In the genomic region with DNA sequence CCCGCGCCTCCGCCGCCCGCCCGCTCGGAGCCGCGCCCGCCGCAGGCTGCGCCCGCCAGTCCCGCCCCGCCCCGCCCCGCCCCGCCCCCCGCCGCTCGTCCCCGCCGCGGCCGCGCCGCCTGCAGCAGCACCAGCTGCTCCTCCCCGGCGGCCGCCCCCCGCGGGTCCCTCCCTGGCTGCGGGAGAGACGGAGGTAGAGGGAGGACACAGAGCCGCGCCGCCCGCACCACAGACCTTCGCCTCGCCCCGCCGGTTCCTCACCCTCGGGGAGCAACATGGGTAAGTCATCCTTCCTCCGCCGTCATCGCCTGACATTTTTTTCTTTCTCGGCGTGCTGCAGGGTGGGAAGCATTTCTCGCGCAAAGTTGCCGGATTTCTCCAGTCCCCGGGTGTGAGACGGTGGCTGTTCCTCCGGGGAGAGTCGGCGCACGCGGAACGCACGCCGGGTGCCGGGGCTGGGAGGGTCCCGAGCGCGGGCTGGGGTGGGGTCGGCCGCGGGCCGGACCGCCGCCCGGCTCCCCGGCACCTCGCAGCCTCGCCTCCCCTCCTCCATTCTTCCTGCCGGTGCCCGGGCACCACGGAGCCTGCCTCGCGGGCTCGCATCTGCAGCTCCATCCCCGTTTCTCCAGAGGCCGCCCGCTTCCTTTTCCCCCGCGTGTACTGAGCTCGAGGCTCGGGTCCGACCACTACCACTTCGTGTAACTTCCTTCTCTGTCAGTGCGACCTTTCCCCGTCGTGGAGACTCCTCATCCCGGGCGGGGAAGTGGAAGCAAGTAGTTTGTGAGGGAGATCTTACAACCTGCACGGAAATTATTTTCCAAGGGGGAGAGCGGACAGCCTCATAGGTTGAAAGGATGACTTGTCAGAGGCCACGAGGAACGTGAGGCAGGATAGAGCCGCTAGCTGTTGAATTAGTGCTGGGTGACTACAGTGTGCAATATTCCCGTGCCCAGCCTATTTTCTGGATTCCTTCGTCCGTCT, we compare ENCODE assay signal across 8 cellular contexts. TPM values are rescaled to one million over a fixed set of nuclear protein-coding genes. Genes with fewer than 3 reads are reported as not detected.
DNase-seq lines count a peak whose midpoint lies in the region; ATAC-seq, FAIRE-seq and TF ChIP-seq lines count a peak whose summit lies in the region.

A gene with protein sequence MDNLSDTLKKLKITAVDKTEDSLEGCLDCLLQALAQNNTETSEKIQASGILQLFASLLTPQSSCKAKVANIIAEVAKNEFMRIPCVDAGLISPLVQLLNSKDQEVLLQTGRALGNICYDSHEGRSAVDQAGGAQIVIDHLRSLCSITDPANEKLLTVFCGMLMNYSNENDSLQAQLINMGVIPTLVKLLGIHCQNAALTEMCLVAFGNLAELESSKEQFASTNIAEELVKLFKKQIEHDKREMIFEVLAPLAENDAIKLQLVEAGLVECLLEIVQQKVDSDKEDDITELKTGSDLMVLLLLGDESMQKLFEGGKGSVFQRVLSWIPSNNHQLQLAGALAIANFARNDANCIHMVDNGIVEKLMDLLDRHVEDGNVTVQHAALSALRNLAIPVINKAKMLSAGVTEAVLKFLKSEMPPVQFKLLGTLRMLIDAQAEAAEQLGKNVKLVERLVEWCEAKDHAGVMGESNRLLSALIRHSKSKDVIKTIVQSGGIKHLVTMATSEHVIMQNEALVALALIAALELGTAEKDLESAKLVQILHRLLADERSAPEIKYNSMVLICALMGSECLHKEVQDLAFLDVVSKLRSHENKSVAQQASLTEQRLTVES (plus strand): TSS at position 94 of the 981 bp plus-strand sequence. CDS start 182 bp downstream, at position 276.

- intact Hi-C loops in heart right ventricle (cut with DNase I), result loop anchor here in 5 of 10 donors (1.0 to 10.0 kb wide), 5 partner anchors 36 to 666 kb away; a partner anchor contains a TSS
- intact Hi-C loops in posterior cingulate gyrus (cut with DNase I), result loop anchor here (5.0 kb wide), 4 partner anchors 36 to 666 kb away; a partner anchor contains a TSS

- DNase-seq in DMS 273 (lab: John Stamatoyannopoulos, UW; ENCODE audit: unreplicated experiment) (peak; percentile 67), SJSA1 (ENCODE audit: low read depth in 1 of 2, low spot score in 2 of 2) (peak; percentile 61 to 79), amygdala (lab: John Stamatoyannopoulos, UW) (peak in 53 of 56 donors; percentile 13 to 92 (median 51)), heart right ventricle (peak; percentile 33 to 48), posterior cingulate gyrus (peak; percentile 28 to 96 (median 44)), urothelium cell line (ENCODE audit: low spot score) (peak; percentile 44)

- H3K27me3 ChIP-seq in HUES64 (ENCODE audit: insufficient read depth, low read length), result no peaks in the 10 kb centered on the region
- no peaks in the 10 kb centered on the region for H3K27me3 ChIP-seq in SJSA1 (replicated peaks)
- no peaks in the 10 kb centered on the region for H3K27me3 ChIP-seq in heart right ventricle

- H3K9ac ChIP-seq in HUES64 (ENCODE audit: low read depth, low read length), result peak within 1 kb of the TSS; percentile 92

- ATAC-seq in GM21447 (IDR thresholded peaks at IDR 0.05; ENCODE audit: unreplicated experiment) (peak; percentile 12), heart right ventricle (peak in 6 of 8 donors; percentile 3 to 17 (median 10))

- no peaks in the 10 kb centered on the region for H3K9me3 ChIP-seq in HUES64 (ENCODE audit: insufficient read depth, low read depth, low read length)
- H3K9me3 ChIP-seq in SJSA1 (replicated peaks), result no peaks in the 10 kb centered on the region
- no peaks in the 10 kb centered on the region for H3K9me3 ChIP-seq in heart right ventricle

- TF ChIP-seq CTCF in heart right ventricle (IDR thresholded peaks at IDR 0.05), result no peak

- H3K27ac ChIP-seq in HUES64 (ENCODE audit: low read depth, low read length) (peak within 1 kb of the TSS; percentile 95), SJSA1 (peak within 1 kb of the TSS; percentile 92), heart right ventricle (peak within 1 kb of the TSS; percentile 74 to 100 (median 98))

- H3K4me3 ChIP-seq in HUES64 (ENCODE audit: low read length) (peak within 1 kb of the TSS; percentile 86), SJSA1 (peak within 1 kb of the TSS; percentile 68), heart right ventricle (peak within 1 kb of the TSS; percentile 46 to 93 (median 82))

- under 1% methylated on average over 103 of the region's 103 CpGs for WGBS in HUES64
- 0% methylated on average over 62 to 102 of the region's 103 CpGs for WGBS in heart right ventricle, 2 donors

- no peak for FAIRE-seq in urothelium cell line (lab: Jason Lieb, UNC)

- H3K4me1 ChIP-seq in HUES64 (ENCODE audit: insufficient read depth, low read length), result peaks cover 15% of the 10 kb centered on the region
- peaks cover 15% of the 10 kb centered on the region; the same call in 1 of the 2 replicates for H3K4me1 ChIP-seq in SJSA1 (replicated peaks)
- peaks cover 0 to 46% (median 19%) of the 10 kb centered on the region in 9 donors for H3K4me1 ChIP-seq in heart right ventricle

- H3K36me3 ChIP-seq in HUES64 (ENCODE audit: insufficient read depth, low read length), result no peaks in the 10 kb centered on the region
- H3K36me3 ChIP-seq in SJSA1, result 0 out of 2 replicates have a peak, but pooled peaks cover 3% of the 10 kb centered on the region
- H3K36me3 ChIP-seq in heart right ventricle, result no peaks in the 10 kb centered on the region

RNA-seq across cellular contexts. Expression of the gene that starts here (rescaled TPM):
- polyA plus RNA-seq in HUES64 (2013, experiment 1 of 2), result 24.7 TPM
- polyA plus RNA-seq in HUES64 (2013, experiment 2 of 2), result 22.9 TPM
- 52.0 and 59.9 TPM in 2 replicates for total RNA-seq in SJSA1 (2014; rRNA removed; shearing (Covaris generic))
- 10 to 100 TPM in 8 of 10 donors, 1 to 10 TPM in 2; 8.8 to 21.3 (median 12.7) TPM for total RNA-seq in heart right ventricle
- polyA plus RNA-seq in heart right ventricle, result 10 to 100 TPM in 1 of 2 donors, 1 to 10 TPM in 1; 7.0 to 15.8 TPM

Comparison
In these comparisons a context has a peak if more than half of its experiments do, and no peak if none do; other contexts are left out.
1. Peak in every context shown above with its lines: DNase-seq, ATAC-seq, H3K4me3 ChIP-seq and H3K27ac ChIP-seq.